ENCODE assay signal across 29 cellular contexts in genomic region chr16:13337482-13337881, GRCh38.
"Had no signal": no experiment of that assay in that cellular context is flagged by ENCODE, and none has a peak within 500 bp of the region (broad histone marks: within the 10 kb centered on the region; RNA-seq: fewer than 3 reads in every experiment).

No MANE protein-coding gene starts in this region.

- DNase-seq: naive thymus-derived CD4-positive, alpha-beta T cell; natural killer cell; nucleus accumbens; pancreas; psoas muscle; right cardiac atrium; spleen; stimulated activated CD4-positive, alpha-beta T cell treated with anti-CD3 and anti-CD28 coated beads, Interleukin-12 subunit alpha, Interleukin-12 subunit beta, amount 100 ng/mL, for 4 hours; stimulated activated CD4-positive, alpha-beta T cell treated with anti-CD3 and anti-CD28 coated beads, Interleukin-1b, Interleukin-23, amount 100 ng/mL, for 48 hours; stimulated activated CD4-positive, alpha-beta T cell treated with anti-CD3 and anti-CD28 coated beads, Interleukin-4, amount 100 ng/mL, for 1 hour; stimulated activated CD4-positive, alpha-beta T cell treated with anti-CD3 and anti-CD28 coated beads, Interleukin-4, amount 100 ng/mL, for 4 hours; stimulated activated CD8-positive, alpha-beta memory T cell treated with anti-CD3 and anti-CD28 coated beads, Interleukin-4, amount 100 ng/mL, for 48 hours; stimulated activated naive CD4-positive, alpha-beta T cell; stimulated activated naive CD8-positive, alpha-beta T cell treated with anti-CD3 and anti-CD28 coated beads, Interleukin-15, amount 100 ng/mL, for 72 hours; stimulated activated naive CD8-positive, alpha-beta T cell treated with anti-CD3 and anti-CD28 coated beads, Interleukin-15, Interleukin-2, amounts not matched to agents 100 U/mL and 50 U/mL, for 24 hours; substantia nigra; testis; tibial artery; transverse colon had no signal

- H3K9me3 ChIP-seq: neutrophil, pancreas, psoas muscle, spleen, suprapubic skin, testis, tibial artery, transverse colon, vagina had no signal

- H3K4me1 ChIP-seq: pancreas, psoas muscle, spleen, suprapubic skin, testis, tibial artery, transverse colon, vagina had no signal

- H3K4me2 ChIP-seq: smooth muscle cell had no signal

- FAIRE-seq: pancreas, urothelium cell line had no signal

- H3K27ac ChIP-seq: neutrophil, pancreas, psoas muscle, skin epidermis, spleen, suprapubic skin, testis, tibial artery, transverse colon, vagina had no signal

- H3K4me3 ChIP-seq: pancreas, psoas muscle, skin epidermis, smooth muscle cell, spleen, suprapubic skin, testis, tibial artery, transverse colon, vagina had no signal

- H3K9me3 Mint-ChIP-seq: nephron; stimulated activated memory B cell treated with anti-CD40 and anti-IgM and Interleukin-4, amounts not matched to agents 10 μg/mL and 1 μg/mL and 100 μg/mL, for 72 hours; stimulated activated naive CD8-positive, alpha-beta T cell treated with anti-CD3 and anti-CD28 coated beads, Interleukin-15, amount 100 ng/mL, for 72 hours; type B pancreatic cell had no signal

- H3K27me3 Mint-ChIP-seq: stimulated activated memory B cell treated with anti-CD40 and anti-IgM and Interleukin-4, amounts not matched to agents 10 μg/mL and 1 μg/mL and 100 μg/mL, for 72 hours; stimulated activated naive CD8-positive, alpha-beta T cell treated with anti-CD3 and anti-CD28 coated beads, Interleukin-15, amount 100 ng/mL, for 72 hours; type B pancreatic cell had no signal

- H3K27ac Mint-ChIP-seq: naive thymus-derived CD4-positive, alpha-beta T cell; natural killer cell; nephron; stimulated activated memory B cell treated with anti-CD40 and anti-IgM and Interleukin-4, amounts not matched to agents 10 μg/mL and 1 μg/mL and 100 μg/mL, for 72 hours; stimulated activated naive CD8-positive, alpha-beta T cell treated with anti-CD3 and anti-CD28 coated beads, Interleukin-15, amount 100 ng/mL, for 72 hours; type B pancreatic cell had no signal

- H3K36me3 ChIP-seq: neutrophil, pancreas, spleen, suprapubic skin, tibial artery, transverse colon, vagina had no signal

- ATAC-seq: naive thymus-derived CD4-positive, alpha-beta T cell; natural killer cell; pancreas; psoas muscle; right cardiac atrium; sciatic nerve; stimulated activated memory B cell treated with anti-CD40 and anti-IgM and Interleukin-4, amounts not matched to agents 10 μg/mL and 1 μg/mL and 100 μg/mL, for 72 hours; stimulated activated naive CD8-positive, alpha-beta T cell treated with anti-CD3 and anti-CD28 coated beads, Interleukin-15, amount 100 ng/mL, for 72 hours; stimulated activated naive CD8-positive, alpha-beta T cell treated with anti-CD3 and anti-CD28 coated beads, Interleukin-15, Interleukin-2, amounts not matched to agents 100 U/mL and 50 U/mL, for 24 hours had no signal

- H3K4me3 Mint-ChIP-seq: naive thymus-derived CD4-positive, alpha-beta T cell; natural killer cell; nephron; stimulated activated memory B cell treated with anti-CD40 and anti-IgM and Interleukin-4, amounts not matched to agents 10 μg/mL and 1 μg/mL and 100 μg/mL, for 72 hours; stimulated activated naive CD8-positive, alpha-beta T cell treated with anti-CD3 and anti-CD28 coated beads, Interleukin-15, amount 100 ng/mL, for 72 hours; type B pancreatic cell had no signal

- H3K4me1 Mint-ChIP-seq: naive thymus-derived CD4-positive, alpha-beta T cell; natural killer cell; stimulated activated memory B cell treated with anti-CD40 and anti-IgM and Interleukin-4, amounts not matched to agents 10 μg/mL and 1 μg/mL and 100 μg/mL, for 72 hours; stimulated activated naive CD8-positive, alpha-beta T cell treated with anti-CD3 and anti-CD28 coated beads, Interleukin-15, amount 100 ng/mL, for 72 hours had no signal

- H3K36me3 Mint-ChIP-seq: naive thymus-derived CD4-positive, alpha-beta T cell; natural killer cell; stimulated activated memory B cell treated with anti-CD40 and anti-IgM and Interleukin-4, amounts not matched to agents 10 μg/mL and 1 μg/mL and 100 μg/mL, for 72 hours; type B pancreatic cell had no signal

- H3K27me3 ChIP-seq: neutrophil, spleen, suprapubic skin, testis, tibial artery, transverse colon, vagina had no signal
